ENCODE assay signal across 12 cellular contexts in genomic region chr2:241933175-241933911, GRCh38.
DNase-seq lines count a peak whose midpoint lies in the region; ATAC-seq and TF ChIP-seq lines count a peak whose summit lies in the region.
"Had no signal": no experiment of that assay in that cellular context is flagged by ENCODE, and none has a peak within 500 bp of the region (broad histone marks: within the 10 kb centered on the region; RNA-seq: fewer than 3 reads in every experiment).

No MANE protein-coding gene starts in this region.

- no peaks in the 10 kb centered on the region for H3K27me3 ChIP-seq in rectal smooth muscle tissue (ENCODE audit: control insufficient read depth, insufficient read depth, low read length)
- H3K27me3 ChIP-seq: cardiac muscle cell had no signal

- CTCF ChIA-PET in WTC11 (lab: Charles Lee) = interaction anchor here (1.8 kb wide), 1 partner anchor 17 kb away, joined by 8 read pairs; no protein-coding TSS in a partner anchor

- H3K27ac ChIP-seq in rectal smooth muscle tissue (ENCODE audit: low read depth, low read length) = peak overlapping the region; percentile 59
- H3K27ac ChIP-seq: cardiac muscle cell had no signal

- POLR2A ChIA-PET in WTC11 (lab: Charles Lee) = no interaction called here

- H3K9me3 Mint-ChIP-seq in WTC11 = peaks cover 16% of the 10 kb centered on the region

- peaks cover 5% of the 10 kb centered on the region; the same call in 1 of the 2 replicates for H3K27me3 Mint-ChIP-seq in WTC11 (ENCODE audit: low read depth)

- peaks cover 5% of the 10 kb centered on the region for H3K4me1 ChIP-seq in rectal smooth muscle tissue (ENCODE audit: control insufficient read depth, insufficient read depth, low read length)

- no peaks in the 10 kb centered on the region for H3K4me1 Mint-ChIP-seq in WTC11

- no peak overlapping the region for H3K9ac ChIP-seq in rectal smooth muscle tissue (ENCODE audit: low read length)

- DNase-seq in H4 (ENCODE audit: low spot score) = peak; percentile 39
- DNase-seq in WTC11 (ENCODE audit: low spot score) = no peak
- peak; percentile 42 for DNase-seq in hepatic stellate cell (ENCODE audit: low spot score)
- DNase-seq in NCI-H1105 treated with DMSO at 0.1 percent for 48 hours (lab: John Stamatoyannopoulos, UW) = no peak
- DNase-seq in DMS79 (lab: John Stamatoyannopoulos, UW) = no peak
- DNase-seq: H7, NCI-H1105, T-helper 9 cell had no signal

- H3K27ac Mint-ChIP-seq in WTC11 = peak overlapping the region; percentile 68; the same call in 1 of the 2 replicates

- peaks cover 9% of the 10 kb centered on the region for H3K36me3 Mint-ChIP-seq in WTC11

- no peaks in the 10 kb centered on the region for H3K36me3 ChIP-seq in rectal smooth muscle tissue (ENCODE audit: control insufficient read depth, insufficient read depth, low read length)
- H3K36me3 ChIP-seq: cardiac muscle cell had no signal

- no peak for TF ChIP-seq CTCF in WTC11 (IDR thresholded peaks at IDR 0.05)

- H3K4me3 ChIP-seq in rectal smooth muscle tissue (ENCODE audit: low read length) = no peak overlapping the region
- H3K4me3 ChIP-seq: cardiac muscle cell had no signal

- no peak overlapping the region for H3K4me3 Mint-ChIP-seq in WTC11

- ATAC-seq in WTC11 (no peak), GM18909 (IDR thresholded peaks at IDR 0.05; ENCODE audit: poor library complexity, unreplicated experiment) (no peak), HG03045 (IDR thresholded peaks at IDR 0.05; ENCODE audit: unreplicated experiment) (no peak)

TF ChIP-seq in WTC11, 78 proteins besides CTCF, POLR2A, EP300 and RAD21:
- TF ChIP-seq MAX (CRISPR knock-in tag; IDR thresholded peaks at IDR 0.05) = no peak

Comparison
In these comparisons a context has a peak if more than half of its experiments do, and no peak if none do; other contexts are left out.
1. DNase-seq: peak in H4 (single experiment) and hepatic stellate cell (single experiment); none in WTC11 (single experiment), NCI-H1105 treated with DMSO at 0.1 percent for 48 hours (single experiment) and DMS79 (single experiment).